In genomic region chr6:157198425-157199279, GRCh38 we compare ENCODE assay signal across 9 cellular contexts.
DNase-seq lines count a peak whose midpoint lies in the region; ATAC-seq and TF ChIP-seq lines count a peak whose summit lies in the region.
"Had no signal": no experiment of that assay in that cellular context is flagged by ENCODE, and none has a peak within 500 bp of the region (broad histone marks: within the 10 kb centered on the region; RNA-seq: fewer than 3 reads in every experiment).

No MANE protein-coding gene starts in this region.

- DNase-seq in NCI-H1417 treated with DMSO at 0.1 percent for 48 hours (lab: John Stamatoyannopoulos, UW) (peak; percentile 94), SK-N-MC (ENCODE audit: low read depth, low spot score) (no peak), right cardiac atrium (peak in 2 of 3 donors; percentile 66 to 78), thyroid gland (peak; percentile 49 to 60), NOMO-1 treated with DMSO at 0.1 percent for 48 hours (lab: John Stamatoyannopoulos, UW; ENCODE audit: unreplicated experiment) (no peak)
- no peak for DNase-seq in activated naive CD4-positive, alpha-beta T cell treated with Interleukin-2 at 50 U/mL for 16 hours
- no peak for DNase-seq in T-helper 2 cell treated with Interferon-gamma antibody and Interleukin-4, amounts not matched to agents 5 μg/mL and 100 μg/mL, for 36 hours (ENCODE audit: low spot score)
- DNase-seq: activated naive CD4-positive, alpha-beta T cell treated with anti-CD3 and anti-CD28 coated beads for 36 hours had no signal

- intact Hi-C loops in right cardiac atrium (cut with DNase I): no loop called here
- intact Hi-C loops in thyroid gland (cut with DNase I): no loop called here

- no peak overlapping the region for H3K9ac ChIP-seq in SK-N-MC (ENCODE audit: insufficient read length)

- no peak for TF ChIP-seq POLR2A in thyroid gland (IDR thresholded peaks at IDR 0.05)

- H3K9me3 Mint-ChIP-seq in T-helper 2 cell treated with Interferon-gamma antibody and Interleukin-4, amounts not matched to agents 5 μg/mL and 100 μg/mL, for 36 hours: no peaks in the 10 kb centered on the region
- H3K9me3 Mint-ChIP-seq: activated naive CD4-positive, alpha-beta T cell treated with anti-CD3 and anti-CD28 coated beads for 36 hours had no signal

- H3K36me3 Mint-ChIP-seq in T-helper 2 cell treated with Interferon-gamma antibody and Interleukin-4, amounts not matched to agents 5 μg/mL and 100 μg/mL, for 36 hours (ENCODE audit: low read depth): peaks cover 29% of the 10 kb centered on the region

- no peak overlapping the region for H3K27ac Mint-ChIP-seq in T-helper 2 cell treated with Interferon-gamma antibody and Interleukin-4, amounts not matched to agents 5 μg/mL and 100 μg/mL, for 36 hours
- H3K27ac Mint-ChIP-seq: activated naive CD4-positive, alpha-beta T cell treated with anti-CD3 and anti-CD28 coated beads for 36 hours had no signal

- H3K4me1 ChIP-seq in right cardiac atrium (ENCODE audit: control insufficient read depth, insufficient read depth, low read length) (peaks cover 2% of the 10 kb centered on the region), thyroid gland (peaks cover 0 to 7% of the 10 kb centered on the region in 2 donors)

- ATAC-seq in right cardiac atrium (peak; percentile 82 to 86), HG03378 (IDR thresholded peaks at IDR 0.05; ENCODE audit: unreplicated experiment) (no peak)

- no peak overlapping the region for H3K4me3 Mint-ChIP-seq in T-helper 2 cell treated with Interferon-gamma antibody and Interleukin-4, amounts not matched to agents 5 μg/mL and 100 μg/mL, for 36 hours
- H3K4me3 Mint-ChIP-seq: activated naive CD4-positive, alpha-beta T cell treated with anti-CD3 and anti-CD28 coated beads for 36 hours had no signal

- no peak for TF ChIP-seq CTCF in thyroid gland (IDR thresholded peaks at IDR 0.05)

- H3K27ac ChIP-seq in SK-N-MC (0 out of 2 replicates have a peak overlapping the region, but pooled peaks have one; percentile 28), right cardiac atrium (ENCODE audit: low read length) (peak overlapping the region; percentile 14), thyroid gland (no peak overlapping the region)

- H3K27me3 ChIP-seq in right cardiac atrium (ENCODE audit: control insufficient read depth, insufficient read depth) (no peaks in the 10 kb centered on the region), thyroid gland (no peaks in the 10 kb centered on the region)

- H3K4me1 Mint-ChIP-seq in T-helper 2 cell treated with Interferon-gamma antibody and Interleukin-4, amounts not matched to agents 5 μg/mL and 100 μg/mL, for 36 hours (ENCODE audit: low read depth): peaks cover 12% of the 10 kb centered on the region

- WGBS in right cardiac atrium: 47% methylated on average over 15 of the region's 15 CpGs
- 74 to 79% methylated on average over 15 of the region's 15 CpGs for WGBS in thyroid gland, 2 donors

- H3K27me3 Mint-ChIP-seq in T-helper 2 cell treated with Interferon-gamma antibody and Interleukin-4, amounts not matched to agents 5 μg/mL and 100 μg/mL, for 36 hours (ENCODE audit: low read depth): no peaks in the 10 kb centered on the region

- H3K9me3 ChIP-seq in SK-N-MC (ENCODE audit: low read depth, low read length) (no peaks in the 10 kb centered on the region), right cardiac atrium (ENCODE audit: control insufficient read depth, low read length) (no peaks in the 10 kb centered on the region), thyroid gland (no peaks in the 10 kb centered on the region)

- peaks cover 72% of the 10 kb centered on the region for H3K36me3 ChIP-seq in SK-N-MC (ENCODE audit: insufficient read depth, low read length)
- H3K36me3 ChIP-seq in thyroid gland: peaks cover 31 to 37% of the 10 kb centered on the region in 2 donors

- no peak overlapping the region for H3K4me3 ChIP-seq in SK-N-MC
- H3K4me3 ChIP-seq in right cardiac atrium (ENCODE audit: low read length): no peak overlapping the region
- no peak overlapping the region for H3K4me3 ChIP-seq in thyroid gland (replicated peaks in 1 of 3)

Comparison
In these comparisons a context has a peak if more than half of its experiments do, and no peak if none do; other contexts are left out.
1. DNase-seq: peak in NCI-H1417 treated with DMSO at 0.1 percent for 48 hours (single experiment), right cardiac atrium (2 of 3) and thyroid gland (2 of 2); none in SK-N-MC (single experiment), activated naive CD4-positive, alpha-beta T cell treated with Interleukin-2 at 50 U/mL for 16 hours (single experiment), T-helper 2 cell treated with Interferon-gamma antibody and Interleukin-4, amounts not matched to agents 5 μg/mL and 100 μg/mL, for 36 hours (single experiment) and NOMO-1 treated with DMSO at 0.1 percent for 48 hours (single experiment).
2. H3K27ac ChIP-seq: peak in SK-N-MC (single experiment) and right cardiac atrium (single experiment); none in thyroid gland (0 of 3).